Comparison of ENCODE assay signal across 1 cellular context in the genomic region with DNA sequence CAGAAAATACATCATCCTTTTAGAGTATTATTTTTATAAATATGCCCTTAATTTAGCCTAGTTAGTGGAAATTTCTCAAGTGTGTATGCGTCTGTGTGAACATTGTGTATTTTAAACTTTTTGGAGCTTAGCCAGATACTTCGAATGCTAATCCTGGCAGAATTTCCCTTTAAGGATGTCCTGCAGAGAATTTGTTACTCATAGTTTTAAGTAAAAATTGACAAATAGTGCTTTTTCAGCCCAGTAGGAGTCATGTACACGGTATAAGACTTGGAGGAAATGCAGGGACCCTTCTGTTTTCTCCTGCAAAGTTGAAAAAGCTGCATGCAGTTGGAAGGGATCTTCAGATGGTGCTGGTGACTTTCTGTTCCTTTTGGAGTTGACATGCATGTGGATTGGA.
TF ChIP-seq lines count a peak whose summit lies in the region.

A gene with protein sequence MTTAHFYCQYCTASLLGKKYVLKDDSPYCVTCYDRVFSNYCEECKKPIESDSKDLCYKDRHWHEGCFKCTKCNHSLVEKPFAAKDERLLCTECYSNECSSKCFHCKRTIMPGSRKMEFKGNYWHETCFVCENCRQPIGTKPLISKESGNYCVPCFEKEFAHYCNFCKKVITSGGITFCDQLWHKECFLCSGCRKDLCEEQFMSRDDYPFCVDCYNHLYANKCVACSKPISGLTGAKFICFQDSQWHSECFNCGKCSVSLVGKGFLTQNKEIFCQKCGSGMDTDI (plus strand): TSS at position 243 of the 400 bp plus-strand sequence. CDS start 40,486 bp downstream, outside the sequence.

TF ChIP-seq in WTC11, 78 proteins besides CTCF, POLR2A, EP300 and RAD21 (continued from another document):
- TF ChIP-seq, protein P1, sequence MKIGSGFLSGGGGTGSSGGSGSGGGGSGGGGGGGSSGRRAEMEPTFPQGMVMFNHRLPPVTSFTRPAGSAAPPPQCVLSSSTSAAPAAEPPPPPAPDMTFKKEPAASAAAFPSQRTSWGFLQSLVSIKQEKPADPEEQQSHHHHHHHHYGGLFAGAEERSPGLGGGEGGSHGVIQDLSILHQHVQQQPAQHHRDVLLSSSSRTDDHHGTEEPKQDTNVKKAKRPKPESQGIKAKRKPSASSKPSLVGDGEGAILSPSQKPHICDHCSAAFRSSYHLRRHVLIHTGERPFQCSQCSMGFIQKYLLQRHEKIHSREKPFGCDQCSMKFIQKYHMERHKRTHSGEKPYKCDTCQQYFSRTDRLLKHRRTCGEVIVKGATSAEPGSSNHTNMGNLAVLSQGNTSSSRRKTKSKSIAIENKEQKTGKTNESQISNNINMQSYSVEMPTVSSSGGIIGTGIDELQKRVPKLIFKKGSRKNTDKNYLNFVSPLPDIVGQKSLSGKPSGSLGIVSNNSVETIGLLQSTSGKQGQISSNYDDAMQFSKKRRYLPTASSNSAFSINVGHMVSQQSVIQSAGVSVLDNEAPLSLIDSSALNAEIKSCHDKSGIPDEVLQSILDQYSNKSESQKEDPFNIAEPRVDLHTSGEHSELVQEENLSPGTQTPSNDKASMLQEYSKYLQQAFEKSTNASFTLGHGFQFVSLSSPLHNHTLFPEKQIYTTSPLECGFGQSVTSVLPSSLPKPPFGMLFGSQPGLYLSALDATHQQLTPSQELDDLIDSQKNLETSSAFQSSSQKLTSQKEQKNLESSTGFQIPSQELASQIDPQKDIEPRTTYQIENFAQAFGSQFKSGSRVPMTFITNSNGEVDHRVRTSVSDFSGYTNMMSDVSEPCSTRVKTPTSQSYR (CRISPR knock-in tag; IDR thresholded peaks at IDR 0.05): no peak
- TF ChIP-seq, protein P2, sequence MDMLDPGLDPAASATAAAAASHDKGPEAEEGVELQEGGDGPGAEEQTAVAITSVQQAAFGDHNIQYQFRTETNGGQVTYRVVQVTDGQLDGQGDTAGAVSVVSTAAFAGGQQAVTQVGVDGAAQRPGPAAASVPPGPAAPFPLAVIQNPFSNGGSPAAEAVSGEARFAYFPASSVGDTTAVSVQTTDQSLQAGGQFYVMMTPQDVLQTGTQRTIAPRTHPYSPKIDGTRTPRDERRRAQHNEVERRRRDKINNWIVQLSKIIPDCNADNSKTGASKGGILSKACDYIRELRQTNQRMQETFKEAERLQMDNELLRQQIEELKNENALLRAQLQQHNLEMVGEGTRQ (CRISPR knock-in tag; IDR thresholded peaks at IDR 0.05): no peak
- TF ChIP-seq ZNF416 (CRISPR knock-in tag; IDR thresholded peaks at IDR 0.05): no peak
- TF ChIP-seq, protein P3, sequence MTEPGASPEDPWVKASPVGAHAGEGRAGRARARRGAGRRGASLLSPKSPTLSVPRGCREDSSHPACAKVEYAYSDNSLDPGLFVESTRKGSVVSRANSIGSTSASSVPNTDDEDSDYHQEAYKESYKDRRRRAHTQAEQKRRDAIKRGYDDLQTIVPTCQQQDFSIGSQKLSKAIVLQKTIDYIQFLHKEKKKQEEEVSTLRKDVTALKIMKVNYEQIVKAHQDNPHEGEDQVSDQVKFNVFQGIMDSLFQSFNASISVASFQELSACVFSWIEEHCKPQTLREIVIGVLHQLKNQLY (CRISPR knock-in tag; IDR thresholded peaks at IDR 0.05): no peak
- TF ChIP-seq, protein P4, sequence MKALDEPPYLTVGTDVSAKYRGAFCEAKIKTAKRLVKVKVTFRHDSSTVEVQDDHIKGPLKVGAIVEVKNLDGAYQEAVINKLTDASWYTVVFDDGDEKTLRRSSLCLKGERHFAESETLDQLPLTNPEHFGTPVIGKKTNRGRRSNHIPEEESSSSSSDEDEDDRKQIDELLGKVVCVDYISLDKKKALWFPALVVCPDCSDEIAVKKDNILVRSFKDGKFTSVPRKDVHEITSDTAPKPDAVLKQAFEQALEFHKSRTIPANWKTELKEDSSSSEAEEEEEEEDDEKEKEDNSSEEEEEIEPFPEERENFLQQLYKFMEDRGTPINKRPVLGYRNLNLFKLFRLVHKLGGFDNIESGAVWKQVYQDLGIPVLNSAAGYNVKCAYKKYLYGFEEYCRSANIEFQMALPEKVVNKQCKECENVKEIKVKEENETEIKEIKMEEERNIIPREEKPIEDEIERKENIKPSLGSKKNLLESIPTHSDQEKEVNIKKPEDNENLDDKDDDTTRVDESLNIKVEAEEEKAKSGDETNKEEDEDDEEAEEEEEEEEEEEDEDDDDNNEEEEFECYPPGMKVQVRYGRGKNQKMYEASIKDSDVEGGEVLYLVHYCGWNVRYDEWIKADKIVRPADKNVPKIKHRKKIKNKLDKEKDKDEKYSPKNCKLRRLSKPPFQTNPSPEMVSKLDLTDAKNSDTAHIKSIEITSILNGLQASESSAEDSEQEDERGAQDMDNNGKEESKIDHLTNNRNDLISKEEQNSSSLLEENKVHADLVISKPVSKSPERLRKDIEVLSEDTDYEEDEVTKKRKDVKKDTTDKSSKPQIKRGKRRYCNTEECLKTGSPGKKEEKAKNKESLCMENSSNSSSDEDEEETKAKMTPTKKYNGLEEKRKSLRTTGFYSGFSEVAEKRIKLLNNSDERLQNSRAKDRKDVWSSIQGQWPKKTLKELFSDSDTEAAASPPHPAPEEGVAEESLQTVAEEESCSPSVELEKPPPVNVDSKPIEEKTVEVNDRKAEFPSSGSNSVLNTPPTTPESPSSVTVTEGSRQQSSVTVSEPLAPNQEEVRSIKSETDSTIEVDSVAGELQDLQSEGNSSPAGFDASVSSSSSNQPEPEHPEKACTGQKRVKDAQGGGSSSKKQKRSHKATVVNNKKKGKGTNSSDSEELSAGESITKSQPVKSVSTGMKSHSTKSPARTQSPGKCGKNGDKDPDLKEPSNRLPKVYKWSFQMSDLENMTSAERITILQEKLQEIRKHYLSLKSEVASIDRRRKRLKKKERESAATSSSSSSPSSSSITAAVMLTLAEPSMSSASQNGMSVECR (CRISPR knock-in tag; IDR thresholded peaks at IDR 0.05; ENCODE audit: borderline replicate concordance): no peak
TF ChIP-seq in WTC11: peak in this region for 0.
